In genomic region chr10:7553531-7553930, GRCh38 we compare ENCODE assay signal across 28 cellular contexts.
"Had no signal": no experiment of that assay in that cellular context is flagged by ENCODE, and none has a peak within 500 bp of the region (broad histone marks: within the 10 kb centered on the region; RNA-seq: fewer than 3 reads in every experiment).

No MANE protein-coding gene starts in this region.

- DNase-seq: activated CD4-positive, alpha-beta memory T cell treated with anti-CD3 and anti-CD28 coated beads for 36 hours; activated CD4-positive, alpha-beta T cell treated with anti-CD3 and anti-CD28 coated beads for 36 hours; activated CD4-positive, alpha-beta T cell treated with anti-CD3 and anti-CD28 coated beads, Interleukin-2, amount 10 ng/mL, durations not matched to agents 24 days and 14 days; activated CD4-positive, CD25-positive, alpha-beta regulatory T cell; activated CD4-positive, CD25-positive, alpha-beta regulatory T cell treated with anti-CD3 and anti-CD28 coated beads, Interleukin-2, amount 50 U/mL, for 72 hours; activated CD8-positive, alpha-beta memory T cell treated with anti-CD3 and anti-CD28 coated beads, Interleukin-2, amount 10 ng/mL, durations not matched to agents 7 days and 5 days; activated CD8-positive, alpha-beta memory T cell treated with anti-CD3 and anti-CD28 coated beads, Interleukin-2, amount 50 U/mL, for 4 hours; activated CD8-positive, alpha-beta T cell treated with anti-CD3 and anti-CD28 coated beads, Interleukin-2, amount 10 ng/mL, durations not matched to agents 7 days and 5 days; activated effector memory CD4-positive, alpha-beta T cell treated with anti-CD3 and anti-CD28 coated beads, Interleukin-2, amount 50 U/mL, for 16 hours; activated naive CD4-positive, alpha-beta T cell treated with anti-CD3 and anti-CD28 coated beads for 36 hours; activated naive CD8-positive, alpha-beta T cell treated with anti-CD3 and anti-CD28 coated beads for 36 hours; activated naive CD8-positive, alpha-beta T cell treated with anti-CD3 and anti-CD28 coated beads, Interleukin-2, amount 50 U/mL, for 24 hours; activated T-cell treated with anti-CD3 and anti-CD28 coated beads, Interleukin-2, amount 50 U/mL, for 1 hour; activated T-cell treated with anti-CD3 and anti-CD28 coated beads, Interleukin-2, amount 50 U/mL, for 48 hours; adrenal gland; brain microvascular endothelial cell; caudate nucleus; cortex of kidney; dermis blood vessel endothelial cell; effector CD4-positive, alpha-beta T cell; effector memory CD8-positive, alpha-beta T cell; erythroblast; esophagus squamous epithelium; foreskin melanocyte; heart right ventricle; T-helper 2 cell had no signal

- H3K27me3 ChIP-seq: adrenal gland, ascending aorta, brain microvascular endothelial cell, gastroesophageal sphincter, heart right ventricle had no signal

- H3K27ac ChIP-seq: adrenal gland, ascending aorta, brain microvascular endothelial cell, esophagus squamous epithelium had no signal

- ATAC-seq: activated CD4-positive, alpha-beta T cell treated with anti-CD3 and anti-CD28 coated beads for 36 hours; activated CD8-positive, alpha-beta memory T cell treated with anti-CD3 and anti-CD28 coated beads, Interleukin-2, amount 10 ng/mL, durations not matched to agents 7 days and 5 days; activated CD8-positive, alpha-beta T cell treated with anti-CD3 and anti-CD28 coated beads, Interleukin-2, amount 10 ng/mL, durations not matched to agents 7 days and 5 days; activated naive CD8-positive, alpha-beta T cell treated with anti-CD3 and anti-CD28 coated beads, Interleukin-2, amount 50 U/mL, for 24 hours; effector memory CD8-positive, alpha-beta T cell; gastroesophageal sphincter; heart right ventricle had no signal

- H3K36me3 ChIP-seq: adrenal gland, ascending aorta, brain microvascular endothelial cell, esophagus squamous epithelium, gastroesophageal sphincter, heart right ventricle had no signal

- H3K9me3 ChIP-seq: adrenal gland, ascending aorta, esophagus squamous epithelium, gastroesophageal sphincter, heart right ventricle had no signal

- H3K4me1 ChIP-seq: adrenal gland had no signal

- H3K4me3 ChIP-seq: adrenal gland, ascending aorta, esophagus squamous epithelium, gastroesophageal sphincter, heart right ventricle had no signal
